In genomic region chr14:20617138-20618003, GRCh38 we compare ENCODE assay signal across 1 cellular context.
A peak's percentile ranks its signal among the peaks of the same experiment; 100 is the strongest.
TF ChIP-seq lines count a peak whose summit lies in the region.

No MANE protein-coding gene starts in this region.

TF ChIP-seq in GM12878, 131 proteins besides CTCF, POLR2A, EP300 and RAD21 (continued from another document):
- TF ChIP-seq E2F8 (IDR thresholded peaks at IDR 0.05; ENCODE audit: low read depth, partially characterized antibody) (no peak), CBX5 (IDR thresholded peaks at IDR 0.05; ENCODE audit: low read depth) (no peak), CEBPB (IDR thresholded peaks at IDR 0.05; ENCODE audit: borderline replicate concordance in 1 of 2, low read depth in 2 of 2, low read length in 2 of 2) (no peak), EZH2 (IDR thresholded peaks at IDR 0.05; ENCODE audit: borderline replicate concordance, control insufficient read depth, low read depth, low read length) (no peak), FOS (IDR thresholded peaks at IDR 0.05; ENCODE audit: borderline replicate concordance, extremely low read depth, insufficient read length) (no peak), TAF1 (IDR thresholded peaks at IDR 0.05; ENCODE audit: borderline replicate concordance, low read depth, low read length) (no peak), ELK1 (IDR thresholded peaks at IDR 0.05; ENCODE audit: low read depth, low read length) (no peak), SMARCA5 (IDR thresholded peaks at IDR 0.05) (0 out of 2 replicates have a peak, but pooled peaks have one; percentile 32), CHD2 (IDR thresholded peaks at IDR 0.05; ENCODE audit: borderline replicate concordance, low read depth, low read length) (no peak), NR2C2 (IDR thresholded peaks at IDR 0.05; ENCODE audit: borderline replicate concordance, control insufficient read depth, insufficient read length, low read depth) (no peak), SMAD1 (IDR thresholded peaks at IDR 0.05; ENCODE audit: low read depth, partially characterized antibody) (no peak)
